In the genomic region with DNA sequence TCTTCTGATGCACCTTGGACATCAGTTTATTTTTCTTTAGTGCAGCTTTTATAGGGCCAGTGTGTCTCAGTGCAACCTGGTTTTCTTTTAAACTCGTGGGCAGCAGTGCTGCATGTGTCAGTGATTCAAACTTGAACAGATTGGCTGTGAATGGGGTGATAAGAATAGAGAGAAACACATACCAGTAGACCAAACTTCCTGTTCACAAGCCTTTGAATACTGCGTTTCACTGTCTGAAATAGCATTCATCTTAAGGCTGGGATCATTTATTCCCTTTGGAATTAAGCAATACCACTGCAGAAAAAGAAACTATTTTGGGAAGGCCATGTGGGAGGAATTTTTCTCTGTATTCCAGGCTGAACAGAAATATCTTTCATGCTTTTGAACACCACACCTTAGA, we compare ENCODE assay signal across 13 cellular contexts. TPM values are rescaled to one million over a fixed set of nuclear protein-coding genes. Genes with fewer than 3 reads are reported as not detected.
A peak's percentile ranks its signal among the peaks of the same experiment; 100 is the strongest.
DNase-seq lines count a peak whose midpoint lies in the region; ATAC-seq, FAIRE-seq and TF ChIP-seq lines count a peak whose summit lies in the region.
"Had no signal": no experiment of that assay in that cellular context is flagged by ENCODE, and none has a peak within 500 bp of the region (broad histone marks: within the 10 kb centered on the region; RNA-seq: fewer than 3 reads in every experiment).

No MANE protein-coding gene starts in this region.

- H3K27ac ChIP-seq in right atrium auricular region, result peak overlapping the region; percentile 34 to 60
- H3K27ac ChIP-seq in gastrocnemius medialis, result peak overlapping the region in 3 of 4 donors; percentile 12 to 36 (median 13)
- no peak overlapping the region for H3K27ac ChIP-seq in kidney (ENCODE audit: low read depth in 2 of 2, low read length in 2 of 2)

- H3K4me3 ChIP-seq in right atrium auricular region (no peak overlapping the region), gastrocnemius medialis (no peak overlapping the region), kidney (ENCODE audit: low read length in 2 of 2) (no peak overlapping the region)
- H3K4me3 ChIP-seq: lung, testis had no signal

- in situ Hi-C loops in gastrocnemius medialis (cut with MboI; ENCODE audit: low sequenced_read_pairs in 4 of 4), result no loop called here

- no peak for TF ChIP-seq CTCF in right atrium auricular region (IDR thresholded peaks at IDR 0.05)
- no peak for TF ChIP-seq CTCF in gastrocnemius medialis (IDR thresholded peaks at IDR 0.05 in 4 of 5, conservative IDR thresholded peaks at IDR 0.05 in 1 of 5)
- no peak for TF ChIP-seq CTCF in kidney (IDR thresholded peaks at IDR 0.05; ENCODE audit: borderline replicate concordance, extremely low read depth, insufficient read depth)

- H3K27me3 ChIP-seq in right atrium auricular region (no peaks in the 10 kb centered on the region), gastrocnemius medialis (no peaks in the 10 kb centered on the region)
- H3K27me3 ChIP-seq: testis had no signal

- no peak overlapping the region for H3K9ac ChIP-seq in kidney (ENCODE audit: low read length in 2 of 2)

- H3K36me3 ChIP-seq in right atrium auricular region (peaks cover 6% of the 10 kb centered on the region), gastrocnemius medialis (no peaks in the 10 kb centered on the region), kidney (ENCODE audit: control insufficient read depth in 1 of 2, insufficient read depth in 2 of 2, low read length in 2 of 2) (peaks cover 15 to 23% of the 10 kb centered on the region in 2 donors)

- ATAC-seq in gastrocnemius medialis, result peak; percentile 62 to 69
- ATAC-seq in GM21526 (IDR thresholded peaks at IDR 0.05; ENCODE audit: low FRiP score, unreplicated experiment), result no peak
- ATAC-seq in GM21528 (IDR thresholded peaks at IDR 0.05; ENCODE audit: low FRiP score, unreplicated experiment), result no peak
- ATAC-seq: WTC11 had no signal

- no peak for FAIRE-seq in kidney (lab: Jason Lieb, UNC)

- DNase-seq in GM03348 (ENCODE audit: low spot score), result peak; percentile 71
- peak; percentile 61 for DNase-seq in astrocyte of the hippocampus (ENCODE audit: low read depth, low spot score)
- no peak for DNase-seq in right atrium auricular region (ENCODE audit: low spot score)
- no peak for DNase-seq in gastrocnemius medialis
- DNase-seq in kidney, result no peak
- no peak for DNase-seq in UCSD-AML1 (lab: John Stamatoyannopoulos, UW; ENCODE audit: unreplicated experiment)
- DNase-seq: H7, NCI-H146, testis had no signal

- TF ChIP-seq POLR2A in gastrocnemius medialis (IDR thresholded peaks at IDR 0.05), result no peak

- intact Hi-C loops in gastrocnemius medialis (cut with DNase I; ENCODE audit: low total_unique reads), result no loop called here
- intact Hi-C loops in kidney (cut with DNase I), result no loop called here

- H3K9me3 ChIP-seq in right atrium auricular region (no peaks in the 10 kb centered on the region), gastrocnemius medialis (no peaks in the 10 kb centered on the region), kidney (ENCODE audit: control insufficient read depth in 1 of 2, low read length in 2 of 2) (no peaks in the 10 kb centered on the region)
- H3K9me3 ChIP-seq: testis had no signal

- H3K4me1 ChIP-seq in right atrium auricular region (peaks cover 0 to 28% of the 10 kb centered on the region in 2 donors), gastrocnemius medialis (peaks cover 4 to 6% of the 10 kb centered on the region in 2 donors), kidney (ENCODE audit: control insufficient read depth in 1 of 2, insufficient read depth in 1 of 2, low read depth in 1 of 2, low read length in 2 of 2) (peaks cover 6 to 10% of the 10 kb centered on the region in 2 donors)
- H3K4me1 ChIP-seq: testis had no signal

RNA-seq across cellular contexts. Expression of gene PHLDB2, which starts 51.7 kb away (rescaled TPM):
- total RNA-seq in right atrium auricular region, result 10 to 100 TPM; 20.2 to 48.1 TPM
- total RNA-seq in gastrocnemius medialis, result 1 to 10 TPM; 3.0 to 7.2 (median 4.0) TPM
- total RNA-seq in kidney, result 85.6 TPM
- 28.0 TPM for polyA plus RNA-seq in kidney (ENCODE audit: insufficient read depth, low read depth, low replicate concordance)

Comparison
In these comparisons a context has a peak if more than half of its experiments do, and no peak if none do; other contexts are left out.
1. DNase-seq: peak in GM03348 (single experiment) and astrocyte of the hippocampus (single experiment); none in right atrium auricular region (single experiment), gastrocnemius medialis (0 of 2), kidney (single experiment) and UCSD-AML1 (single experiment).
2. H3K27ac ChIP-seq: peak in right atrium auricular region (2 of 2) and gastrocnemius medialis (3 of 4); none in kidney (0 of 2).
3. ATAC-seq: peak in gastrocnemius medialis (2 of 2); none in GM21526 (single experiment) and GM21528 (single experiment).